ENCODE assay signal across 13 cellular contexts in genomic region chr18:31490387-31490786, GRCh38. TPM values are rescaled to one million over a fixed set of nuclear protein-coding genes. Genes with fewer than 3 reads are reported as not detected.
DNase-seq lines count a peak whose midpoint lies in the region; ATAC-seq and TF ChIP-seq lines count a peak whose summit lies in the region.
"Had no signal": no experiment of that assay in that cellular context is flagged by ENCODE, and none has a peak within 500 bp of the region (broad histone marks: within the 10 kb centered on the region; RNA-seq: fewer than 3 reads in every experiment).

No MANE protein-coding gene starts in this region.

- H3K27ac Mint-ChIP-seq in activated T-helper 17 cell treated with anti-CD3 and anti-CD28 coated beads, Interleukin-2, amount 50 U/mL, for 72 hours: no peak overlapping the region
- no peak overlapping the region for H3K27ac Mint-ChIP-seq in mesothelial cell of epicardium
- H3K27ac Mint-ChIP-seq in endodermal cell: no peak overlapping the region

- no peaks in the 10 kb centered on the region for H3K36me3 ChIP-seq in endodermal cell (ENCODE audit: control insufficient read depth, insufficient read depth, low read length)
- H3K36me3 ChIP-seq: BLaER1, gastroesophageal sphincter had no signal

- 85% methylated on average over 1 of the region's 1 CpG; no CpG with 5 or more reads in 1 of the 2 experiments for WGBS in endodermal cell (ENCODE audit: insufficient coverage in 1 of 2, insufficient read length in 1 of 2), 2 experiments

- H3K9ac ChIP-seq in endodermal cell (ENCODE audit: extremely low read depth, low read length, poor library complexity, severe bottlenecking): no peak overlapping the region
- H3K9ac ChIP-seq: BLaER1 had no signal

- no peak for TF ChIP-seq CTCF in mesothelial cell of epicardium (IDR thresholded peaks at IDR 0.05; ENCODE audit: unreplicated experiment)
- TF ChIP-seq CTCF in endodermal cell (conservative IDR thresholded peaks at IDR 0.05): no peak

- ATAC-seq in GM19397 (IDR thresholded peaks at IDR 0.05; ENCODE audit: unreplicated experiment): peak; percentile 71
- peak; percentile 90 for ATAC-seq in HG03025 (IDR thresholded peaks at IDR 0.05; ENCODE audit: low FRiP score, unreplicated experiment)
- peak; percentile 75 for ATAC-seq in activated T-helper 17 cell treated with anti-CD3 and anti-CD28 coated beads, Interleukin-2, amount 50 U/mL, for 72 hours (replicated peaks)
- ATAC-seq: gastroesophageal sphincter had no signal

- no peaks in the 10 kb centered on the region for H3K9me3 ChIP-seq in endodermal cell (ENCODE audit: control insufficient read depth, low read length)
- H3K9me3 ChIP-seq: BLaER1, gastroesophageal sphincter had no signal

- no peaks in the 10 kb centered on the region for H3K4me1 ChIP-seq in endodermal cell (ENCODE audit: control insufficient read depth, insufficient read depth, low read length)
- H3K4me1 ChIP-seq: BLaER1, gastroesophageal sphincter had no signal

- H3K4me3 ChIP-seq in endodermal cell (ENCODE audit: low read length): no peak overlapping the region
- H3K4me3 ChIP-seq: BLaER1, gastroesophageal sphincter had no signal

- no peaks in the 10 kb centered on the region for H3K9me3 Mint-ChIP-seq in activated T-helper 17 cell treated with anti-CD3 and anti-CD28 coated beads, Interleukin-2, amount 50 U/mL, for 72 hours
- H3K9me3 Mint-ChIP-seq in mesothelial cell of epicardium: peaks cover 6% of the 10 kb centered on the region
- no peaks in the 10 kb centered on the region for H3K9me3 Mint-ChIP-seq in endodermal cell
- H3K9me3 Mint-ChIP-seq: neural crest cell had no signal

- no peak overlapping the region for H3K4me3 Mint-ChIP-seq in activated T-helper 17 cell treated with anti-CD3 and anti-CD28 coated beads, Interleukin-2, amount 50 U/mL, for 72 hours
- H3K4me3 Mint-ChIP-seq in mesothelial cell of epicardium (no peak overlapping the region), endodermal cell (no peak overlapping the region)
- H3K4me3 Mint-ChIP-seq: neural crest cell had no signal

- DNase-seq in Daoy (ENCODE audit: low read depth) (peak; percentile 33), NCI-H345 (lab: John Stamatoyannopoulos, UW) (no peak), mesothelial cell of epicardium (ENCODE audit: low spot score in 2 of 2, unreplicated experiment in 2 of 2) (no peak), endodermal cell (no peak), NCI-H2196 (lab: John Stamatoyannopoulos, UW; ENCODE audit: unreplicated experiment) (no peak)
- DNase-seq: anterior cingulate cortex had no signal

- H3K27me3 Mint-ChIP-seq in activated T-helper 17 cell treated with anti-CD3 and anti-CD28 coated beads, Interleukin-2, amount 50 U/mL, for 72 hours: peaks cover 13% of the 10 kb centered on the region
- H3K27me3 Mint-ChIP-seq in mesothelial cell of epicardium (ENCODE audit: low read depth) (no peaks in the 10 kb centered on the region), endodermal cell (ENCODE audit: insufficient read depth) (no peaks in the 10 kb centered on the region)

- no peaks in the 10 kb centered on the region for H3K4me1 Mint-ChIP-seq in activated T-helper 17 cell treated with anti-CD3 and anti-CD28 coated beads, Interleukin-2, amount 50 U/mL, for 72 hours
- peaks cover 53% of the 10 kb centered on the region for H3K4me1 Mint-ChIP-seq in mesothelial cell of epicardium
- peaks cover 6% of the 10 kb centered on the region for H3K4me1 Mint-ChIP-seq in endodermal cell
- H3K4me1 Mint-ChIP-seq: neural crest cell had no signal

- no peaks in the 10 kb centered on the region for H3K36me3 Mint-ChIP-seq in activated T-helper 17 cell treated with anti-CD3 and anti-CD28 coated beads, Interleukin-2, amount 50 U/mL, for 72 hours (ENCODE audit: low read depth)
- peaks cover 3% of the 10 kb centered on the region for H3K36me3 Mint-ChIP-seq in mesothelial cell of epicardium
- H3K36me3 Mint-ChIP-seq in endodermal cell (ENCODE audit: low read depth): no peaks in the 10 kb centered on the region

- no peak overlapping the region for H3K27ac ChIP-seq in endodermal cell (ENCODE audit: low read depth, low read length)
- H3K27ac ChIP-seq: BLaER1, gastroesophageal sphincter had no signal

- H3K27me3 ChIP-seq in endodermal cell (ENCODE audit: control insufficient read depth, insufficient read depth, low read length, poor library complexity, severe bottlenecking): no peaks in the 10 kb centered on the region
- H3K27me3 ChIP-seq: BLaER1 had no signal

RNA-seq across cellular contexts. Expression of gene DSG2, which starts 7.6 kb away (rescaled TPM):
- 22.2 and 22.3 TPM in 2 replicates for total RNA-seq in Daoy (2014; rRNA removed; shearing (Covaris generic))
- total RNA-seq in activated T-helper 17 cell treated with anti-CD3 and anti-CD28 coated beads, Interleukin-2, amount 50 U/mL, for 72 hours: under 1 TPM; 0.09 to 0.11 TPM
- 98.0 to 102 TPM (median 98.4 TPM) in 3 replicates for total RNA-seq in mesothelial cell of epicardium
- 100 to 1,000 TPM; 112 to 144 TPM for total RNA-seq in endodermal cell
- polyA plus RNA-seq in endodermal cell (2013, experiment 1 of 2): 47.2 TPM
- 46.0 TPM for polyA plus RNA-seq in endodermal cell (2013, experiment 2 of 2)

RNA-seq across cellular contexts. Expression of gene DSG3, which starts 42.8 kb away (rescaled TPM):
- not detected in 2 replicates for total RNA-seq in Daoy (2014; rRNA removed; shearing (Covaris generic))
- not detected for total RNA-seq in activated T-helper 17 cell treated with anti-CD3 and anti-CD28 coated beads, Interleukin-2, amount 50 U/mL, for 72 hours
- total RNA-seq in mesothelial cell of epicardium: 0.09 to 0.16 TPM (median 0.13 TPM) in 3 replicates
- not detected for total RNA-seq in endodermal cell
- polyA plus RNA-seq in endodermal cell (2013, experiment 1 of 2): not detected
- polyA plus RNA-seq in endodermal cell (2013, experiment 2 of 2): not detected
- total RNA-seq: NCI-H460, neural crest cell had no signal

Comparison
In these comparisons a context has a peak if more than half of its experiments do, and no peak if none do; other contexts are left out.
1. RNA of gene DSG2, which starts 7.6 kb away (total RNA-seq): 112 to 144 TPM in endodermal cell, 98.0 to 102 TPM in mesothelial cell of epicardium and 22.2 to 22.3 TPM in Daoy; 0.09 to 0.11 TPM in activated T-helper 17 cell treated with anti-CD3 and anti-CD28 coated beads, Interleukin-2, amount 50 U/mL, for 72 hours; every median in the first group is over 10 times any median in the second.
2. Peak in every context shown above with its lines, with median percentiles within 50 percentile points of each other: ATAC-seq.